In the genomic region with DNA sequence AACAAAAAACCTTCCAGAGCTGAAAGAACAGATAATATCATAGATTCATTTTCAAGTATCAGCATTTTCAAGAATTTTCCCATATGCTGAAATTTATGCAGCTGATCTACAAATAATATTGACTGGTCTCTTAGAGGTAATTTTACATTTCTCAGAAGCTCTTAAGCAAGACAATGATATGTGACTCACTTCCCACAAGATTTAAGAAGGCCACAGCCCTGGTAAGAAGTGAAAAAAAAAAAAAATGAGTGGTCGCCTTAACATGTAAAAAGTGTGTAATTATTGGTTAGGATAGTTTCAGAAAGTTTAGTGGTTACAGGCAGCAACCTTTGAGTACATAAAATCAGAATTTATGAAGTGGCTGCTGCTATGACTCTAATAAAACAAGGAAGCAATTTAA, we compare ENCODE assay signal across 12 cellular contexts. TPM values are rescaled to one million over a fixed set of nuclear protein-coding genes. Genes with fewer than 3 reads are reported as not detected.
A peak's percentile ranks its signal among the peaks of the same experiment; 100 is the strongest.
DNase-seq lines count a peak whose midpoint lies in the region; ATAC-seq, FAIRE-seq and TF ChIP-seq lines count a peak whose summit lies in the region.
"Had no signal": no experiment of that assay in that cellular context is flagged by ENCODE, and none has a peak within 500 bp of the region (broad histone marks: within the 10 kb centered on the region; RNA-seq: fewer than 3 reads in every experiment).

No MANE protein-coding gene starts in this region.

- FAIRE-seq in urothelium cell line (lab: Jason Lieb, UNC), result no peak

- TF ChIP-seq CTCF in RWPE1 (conservative IDR thresholded peaks at IDR 0.05; ENCODE audit: low read depth) (no peak), fibroblast of mammary gland (conservative IDR thresholded peaks at IDR 0.05; ENCODE audit: control insufficient read depth, insufficient read depth, low read depth, low read length) (no peak)

- H3K27ac ChIP-seq in RWPE1, result no peak overlapping the region; the same call in 1 of the 2 replicates

- in situ Hi-C loops in ACHN (cut with HindIII; ENCODE audit: low pct_ligation_motif_present, low pct_unique_long_range_greater_than_20kb, low sequenced_read_pairs), result no loop called here

- peak; percentile 62 for ATAC-seq in GM18907 (IDR thresholded peaks at IDR 0.05; ENCODE audit: unreplicated experiment)
- ATAC-seq: naive thymus-derived CD8-positive, alpha-beta T cell; stimulated activated memory B cell treated with anti-CD40 and anti-IgM and Interleukin-4, amounts not matched to agents 10 μg/mL and 1 μg/mL and 100 μg/mL, for 72 hours had no signal

- CTCF ChIA-PET in RWPE1 (lab: Yijun Ruan, JAX), result interaction anchor here (0.5 to 0.7 kb wide), 3 partner anchors 19 to 862 kb away, joined by 3 read pairs; no protein-coding TSS in a partner anchor

- H3K4me3 ChIP-seq in fibroblast of mammary gland (ENCODE audit: control insufficient read depth, low read depth, low read length), result no peak overlapping the region

- POLR2A ChIA-PET in RWPE1 (lab: Yijun Ruan, JAX; ENCODE audit: low non-redundant PET), result no interaction called here

- DNase-seq in ACHN (peak; percentile 19), RWPE1 (ENCODE audit: low spot score) (peak; percentile 46), fibroblast of mammary gland (ENCODE audit: low read depth) (peak; percentile 80), HUDEP-2 (lab: John Stamatoyannopoulos, UW; ENCODE audit: unreplicated experiment in 76 of 76) (no peak), urothelium cell line (ENCODE audit: low spot score) (no peak), cerebellum (ENCODE audit: low spot score) (no peak)
- no peak for DNase-seq in stimulated activated CD4-positive, alpha-beta T cell treated with anti-CD3 and anti-CD28 coated beads, Interleukin-2, amount 100 ng/mL, for 24 hours
- DNase-seq: activated CD4-positive, alpha-beta T cell treated with anti-CD3 and anti-CD28 coated beads for 4 hours; CD8-positive, alpha-beta memory T cell; naive thymus-derived CD8-positive, alpha-beta T cell had no signal

RNA-seq across cellular contexts. Expression of gene NUFIP1, which starts 54.5 kb away (rescaled TPM):
- total RNA-seq in cerebellum, result 6.4 TPM

RNA-seq across cellular contexts. Expression of gene GPALPP1, which starts 54.6 kb away (rescaled TPM):
- total RNA-seq in cerebellum, result 38.1 TPM

Comparison
In these comparisons a context has a peak if more than half of its experiments do, and no peak if none do; other contexts are left out.
1. DNase-seq: peak in ACHN (single experiment), RWPE1 (single experiment) and fibroblast of mammary gland (single experiment); none in HUDEP-2 (0 of 76), urothelium cell line (single experiment), cerebellum (single experiment) and stimulated activated CD4-positive, alpha-beta T cell treated with anti-CD3 and anti-CD28 coated beads, Interleukin-2, amount 100 ng/mL, for 24 hours (0 of 2).